2 cellular contexts compared by ENCODE assay signal in genomic region chr1:55052221-55053142, GRCh38.
TF ChIP-seq lines count a peak whose summit lies in the region.

No MANE protein-coding gene starts in this region.

TF ChIP-seq in liver, 16 proteins besides CTCF, POLR2A, EP300 and RAD21 (continued from another document):
- TF ChIP-seq EGR1 (IDR thresholded peaks at IDR 0.05; ENCODE audit: low read depth in 2 of 2) (no peak), HNF4G (IDR thresholded peaks at IDR 0.05) (peak; percentile 65), FOXA1 (IDR thresholded peaks at IDR 0.05) (no peak), GABPA (IDR thresholded peaks at IDR 0.05 in 1 of 2, conservative IDR thresholded peaks at IDR 0.05 in 1 of 2) (no peak), JUND (IDR thresholded peaks at IDR 0.05) (peak; percentile 39 to 61), RXRA (IDR thresholded peaks at IDR 0.05) (peak; percentile 97 to 99), YY1 (IDR thresholded peaks at IDR 0.05) (peak; percentile 76), FOXA2 (IDR thresholded peaks at IDR 0.05) (no peak), HNF4A (conservative IDR thresholded peaks at IDR 0.05) (peak; percentile 81 to 88), SP1 (IDR thresholded peaks at IDR 0.05) (peak; percentile 84), TAF1 (conservative IDR thresholded peaks at IDR 0.05) (no peak), NR2F2 (IDR thresholded peaks at IDR 0.05) (peak; percentile 95), MAX (IDR thresholded peaks at IDR 0.05) (peak; percentile 48)
- TF ChIP-seq, protein P1, sequence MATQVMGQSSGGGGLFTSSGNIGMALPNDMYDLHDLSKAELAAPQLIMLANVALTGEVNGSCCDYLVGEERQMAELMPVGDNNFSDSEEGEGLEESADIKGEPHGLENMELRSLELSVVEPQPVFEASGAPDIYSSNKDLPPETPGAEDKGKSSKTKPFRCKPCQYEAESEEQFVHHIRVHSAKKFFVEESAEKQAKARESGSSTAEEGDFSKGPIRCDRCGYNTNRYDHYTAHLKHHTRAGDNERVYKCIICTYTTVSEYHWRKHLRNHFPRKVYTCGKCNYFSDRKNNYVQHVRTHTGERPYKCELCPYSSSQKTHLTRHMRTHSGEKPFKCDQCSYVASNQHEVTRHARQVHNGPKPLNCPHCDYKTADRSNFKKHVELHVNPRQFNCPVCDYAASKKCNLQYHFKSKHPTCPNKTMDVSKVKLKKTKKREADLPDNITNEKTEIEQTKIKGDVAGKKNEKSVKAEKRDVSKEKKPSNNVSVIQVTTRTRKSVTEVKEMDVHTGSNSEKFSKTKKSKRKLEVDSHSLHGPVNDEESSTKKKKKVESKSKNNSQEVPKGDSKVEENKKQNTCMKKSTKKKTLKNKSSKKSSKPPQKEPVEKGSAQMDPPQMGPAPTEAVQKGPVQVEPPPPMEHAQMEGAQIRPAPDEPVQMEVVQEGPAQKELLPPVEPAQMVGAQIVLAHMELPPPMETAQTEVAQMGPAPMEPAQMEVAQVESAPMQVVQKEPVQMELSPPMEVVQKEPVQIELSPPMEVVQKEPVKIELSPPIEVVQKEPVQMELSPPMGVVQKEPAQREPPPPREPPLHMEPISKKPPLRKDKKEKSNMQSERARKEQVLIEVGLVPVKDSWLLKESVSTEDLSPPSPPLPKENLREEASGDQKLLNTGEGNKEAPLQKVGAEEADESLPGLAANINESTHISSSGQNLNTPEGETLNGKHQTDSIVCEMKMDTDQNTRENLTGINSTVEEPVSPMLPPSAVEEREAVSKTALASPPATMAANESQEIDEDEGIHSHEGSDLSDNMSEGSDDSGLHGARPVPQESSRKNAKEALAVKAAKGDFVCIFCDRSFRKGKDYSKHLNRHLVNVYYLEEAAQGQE (IDR thresholded peaks at IDR 0.05), result no peak
TF ChIP-seq in liver: peak in this region for 10.

TF ChIP-seq in GM23338, 12 proteins besides CTCF, POLR2A, EP300 and RAD21 (continued from another document):
- TF ChIP-seq, protein P1 (IDR thresholded peaks at IDR 0.05; ENCODE audit: unreplicated experiment), result no peak
- no peak for TF ChIP-seq ZNF462 (CRISPR knock-in tag; IDR thresholded peaks at IDR 0.05)
- TF ChIP-seq POLR2AphosphoS5 (IDR thresholded peaks at IDR 0.05; ENCODE audit: low read depth), result no peak
